20 cellular contexts compared by ENCODE assay signal in genomic region chr1:248890549-248891498, GRCh38. TPM values are rescaled to one million over a fixed set of nuclear protein-coding genes. Genes with fewer than 3 reads are reported as not detected.
DNase-seq lines count a peak whose midpoint lies in the region; ATAC-seq, FAIRE-seq and TF ChIP-seq lines count a peak whose summit lies in the region.
"Had no signal": no experiment of that assay in that cellular context is flagged by ENCODE, and none has a peak within 500 bp of the region (broad histone marks: within the 10 kb centered on the region; RNA-seq: fewer than 3 reads in every experiment).

No MANE protein-coding gene starts in this region.

- RAD21 ChIA-PET in GM12878 (lab: Charles Lee; ENCODE audit: unreplicated experiment) = no interaction called here

- peak; percentile 89 for FAIRE-seq in HTR-8/SVneo (lab: Jason Lieb, UNC)
- FAIRE-seq in GM12878 (lab: Jason Lieb, UNC) = no peak
- FAIRE-seq: A549, GM18507 had no signal

- POLR2A ChIA-PET in CD8-positive, alpha-beta memory T cell (lab: Charles Lee) = no interaction called here
- POLR2A ChIA-PET in GM12878 (lab: Charles Lee) = no interaction called here

- SMC1A ChIA-PET in GM12878 (lab: Charles Lee; ENCODE audit: uncharacterized antibody, unreplicated experiment) = no interaction called here

- H3K9ac ChIP-seq in GM12878 (ENCODE audit: control insufficient read depth, insufficient read depth, low read length) (no peak overlapping the region), neural progenitor cell (no peak overlapping the region)
- H3K9ac ChIP-seq: GM23248 had no signal

- in situ Hi-C loops in GM12878 (cut with MboI) = no loop called here

- no peaks in the 10 kb centered on the region for H4K20me1 ChIP-seq in GM12878 (ENCODE audit: control insufficient read depth, insufficient read depth)
- no peaks in the 10 kb centered on the region for H4K20me1 ChIP-seq in neural progenitor cell (ENCODE audit: low read depth)

- H3K36me3 Mint-ChIP-seq in CD8-positive, alpha-beta memory T cell = no peaks in the 10 kb centered on the region
- H3K36me3 Mint-ChIP-seq in neural progenitor cell = no peaks in the 10 kb centered on the region
- H3K36me3 Mint-ChIP-seq in T-helper 2 cell treated with Interferon-gamma antibody and Interleukin-4, amounts not matched to agents 5 μg/mL and 100 μg/mL, for 36 hours (ENCODE audit: low read depth) = no peaks in the 10 kb centered on the region

- no peaks in the 10 kb centered on the region for H3K4me1 Mint-ChIP-seq in CD8-positive, alpha-beta memory T cell
- H3K4me1 Mint-ChIP-seq in neural progenitor cell = peaks cover 20% of the 10 kb centered on the region
- no peaks in the 10 kb centered on the region for H3K4me1 Mint-ChIP-seq in T-helper 2 cell treated with Interferon-gamma antibody and Interleukin-4, amounts not matched to agents 5 μg/mL and 100 μg/mL, for 36 hours (ENCODE audit: low read depth)

- no TSS peak for BruUV-seq in GM12878 (replicated peaks; lab: Mats Ljungman, UMichigan)

- H3K4me3 ChIP-seq in CD8-positive, alpha-beta memory T cell (ENCODE audit: low read length) = no peak overlapping the region
- H3K4me3 ChIP-seq in GM12878 (no peak overlapping the region), neural progenitor cell (no peak overlapping the region)
- H3K4me3 ChIP-seq: A549, GM23248 had no signal

- H3K4me1 ChIP-seq in CD8-positive, alpha-beta memory T cell (ENCODE audit: insufficient read depth, low read length) = no peaks in the 10 kb centered on the region
- H3K4me1 ChIP-seq in GM12878 (ENCODE audit: control insufficient read depth, insufficient read depth, low read length) = no peaks in the 10 kb centered on the region
- H3K4me1 ChIP-seq in neural progenitor cell = peaks cover 21% of the 10 kb centered on the region
- H3K4me1 ChIP-seq: A549 had no signal

- no peaks in the 10 kb centered on the region for H3K36me3 ChIP-seq in CD8-positive, alpha-beta memory T cell (ENCODE audit: insufficient read depth, low read length)
- H3K36me3 ChIP-seq in GM12878 (ENCODE audit: control insufficient read depth in 2 of 2, insufficient read depth in 2 of 2, low read length in 1 of 2) (no peaks in the 10 kb centered on the region), neural progenitor cell (no peaks in the 10 kb centered on the region)

- no peak overlapping the region for H2AFZ ChIP-seq in GM12878 (ENCODE audit: control insufficient read depth, low read depth, low read length)
- no peak overlapping the region for H2AFZ ChIP-seq in neural progenitor cell (replicated peaks)
- H2AFZ ChIP-seq: GM23248 had no signal

- peaks cover 7 to 52% of the 10 kb centered on the region in 2 donors for H3K27me3 Mint-ChIP-seq in CD8-positive, alpha-beta memory T cell
- H3K27me3 Mint-ChIP-seq in neural progenitor cell (ENCODE audit: insufficient read depth, low read depth) = no peaks in the 10 kb centered on the region
- peaks cover 36% of the 10 kb centered on the region for H3K27me3 Mint-ChIP-seq in T-helper 2 cell treated with Interferon-gamma antibody and Interleukin-4, amounts not matched to agents 5 μg/mL and 100 μg/mL, for 36 hours (ENCODE audit: low read depth)

- H3F3A ChIP-seq in neural progenitor cell (ENCODE audit: low read depth) = peaks cover 17% of the 10 kb centered on the region

- H3K9me3 ChIP-seq in CD8-positive, alpha-beta memory T cell (ENCODE audit: low read length) = no peaks in the 10 kb centered on the region
- H3K9me3 ChIP-seq in GM12878 (replicated peaks; ENCODE audit: control insufficient read depth, insufficient read depth, low read length) (no peaks in the 10 kb centered on the region), neural progenitor cell (ENCODE audit: low read depth) (no peaks in the 10 kb centered on the region)
- H3K9me3 ChIP-seq: A549, Caco-2 had no signal

- no peak; the same call in 2 of the 3 replicates for ATAC-seq in GM12878

- no peaks in the 10 kb centered on the region for H3K9me3 Mint-ChIP-seq in CD8-positive, alpha-beta memory T cell
- no peaks in the 10 kb centered on the region for H3K9me3 Mint-ChIP-seq in neural progenitor cell
- no peaks in the 10 kb centered on the region for H3K9me3 Mint-ChIP-seq in T-helper 2 cell treated with Interferon-gamma antibody and Interleukin-4, amounts not matched to agents 5 μg/mL and 100 μg/mL, for 36 hours

- H3K27ac ChIP-seq in CD8-positive, alpha-beta memory T cell (ENCODE audit: low read depth, low read length) = peak overlapping the region; percentile 68
- H3K27ac ChIP-seq in GM12878 (ENCODE audit: control insufficient read depth, insufficient read depth) = no peak overlapping the region
- no peak overlapping the region for H3K27ac ChIP-seq in neural progenitor cell
- H3K27ac ChIP-seq: A549, C4-2B, GM23248 had no signal

- TF ChIP-seq EP300 in GM12878 (IDR thresholded peaks at IDR 0.05; ENCODE audit: borderline replicate concordance in 1 of 2, control insufficient read depth in 1 of 2, low read depth in 2 of 2, low read length in 2 of 2) = no peak

- H3K79me2 ChIP-seq in GM12878 (ENCODE audit: control insufficient read depth, insufficient read depth, low read length) (no peaks in the 10 kb centered on the region), neural progenitor cell (ENCODE audit: low read depth) (no peaks in the 10 kb centered on the region)

- CTCF ChIA-PET in CD8-positive, alpha-beta memory T cell (lab: Charles Lee) = no interaction called here
- CTCF ChIA-PET in GM12878 (lab: Yijun Ruan, JAX) = no interaction called here

- no peak for TF ChIP-seq RAD21 in GM12878 (IDR thresholded peaks at IDR 0.05; ENCODE audit: insufficient read depth, low read depth, low read length)

- H3K4me2 ChIP-seq in GM12878 (ENCODE audit: control insufficient read depth, insufficient read depth) = no peak overlapping the region
- no peak overlapping the region for H3K4me2 ChIP-seq in neural progenitor cell
- H3K4me2 ChIP-seq: A549 had no signal

- H3K4me3 Mint-ChIP-seq in CD8-positive, alpha-beta memory T cell = no peak overlapping the region
- H3K4me3 Mint-ChIP-seq in neural progenitor cell = peak overlapping the region; percentile 24
- no peak overlapping the region for H3K4me3 Mint-ChIP-seq in T-helper 2 cell treated with Interferon-gamma antibody and Interleukin-4, amounts not matched to agents 5 μg/mL and 100 μg/mL, for 36 hours

- H3K27me3 ChIP-seq in CD8-positive, alpha-beta memory T cell (ENCODE audit: insufficient read depth, low read length, poor library complexity, severe bottlenecking) = no peaks in the 10 kb centered on the region
- H3K27me3 ChIP-seq in GM12878 (replicated peaks in 1 of 2; ENCODE audit: control insufficient read depth in 2 of 2, insufficient read depth in 2 of 2, low read length in 1 of 2) = no peaks in the 10 kb centered on the region
- no peaks in the 10 kb centered on the region for H3K27me3 ChIP-seq in neural progenitor cell

- intact Hi-C loops in GM12878 (cut with micrococcal nuclease; ENCODE audit: unreplicated experiment) = no loop called here

- H3K27ac Mint-ChIP-seq in CD8-positive, alpha-beta memory T cell = peak overlapping the region in 1 of 8 donors; percentile 3
- no peak overlapping the region for H3K27ac Mint-ChIP-seq in neural progenitor cell
- H3K27ac Mint-ChIP-seq in T-helper 2 cell treated with Interferon-gamma antibody and Interleukin-4, amounts not matched to agents 5 μg/mL and 100 μg/mL, for 36 hours = no peak overlapping the region

- 38% methylated on average over 9 of the region's 9 CpGs for WGBS in GM12878 (ENCODE audit: insufficient coverage, insufficient replicate concordance, low lambda C conversion rate, missing lambda C conversion rate)

- no peak for DNase-seq in CD8-positive, alpha-beta memory T cell
- no peak for DNase-seq in HTR-8/SVneo (ENCODE audit: insufficient read length, low spot score)
- no peak for DNase-seq in GM12878 (ENCODE audit: low read depth, low spot score)
- no peak for DNase-seq in neural progenitor cell (ENCODE audit: low spot score)
- DNase-seq in DMS53 treated with DMSO at 0.1 percent for 48 hours (lab: John Stamatoyannopoulos, UW; ENCODE audit: unreplicated experiment) = no peak
- no peak for DNase-seq in ureter (ENCODE audit: low spot score)
- DNase-seq in T-helper 2 cell treated with Interferon-gamma antibody and Interleukin-4, amounts not matched to agents 5 μg/mL and 100 μg/mL, for 36 hours (ENCODE audit: low spot score) = no peak
- no peak for DNase-seq in NCI-H1105 treated with DMSO at 0.1 percent for 48 hours (lab: John Stamatoyannopoulos, UW)
- DNase-seq: Caco-2, DMS53, GM23248, Karpas-422, MM.1S, NCI-H1417 treated with DMSO at 0.1 percent for 48 hours, NCI-H1930, NCI-H526 treated with DMSO at 0.1 percent for 48 hours, RPMI8226 had no signal

- TF ChIP-seq CTCF in GM12878 (IDR thresholded peaks at IDR 0.05 in 2 of 3, conservative IDR thresholded peaks at IDR 0.05 in 1 of 3; ENCODE audit: control insufficient read depth in 2 of 3, extremely low read depth in 1 of 3, insufficient read depth in 1 of 3, low read depth in 3 of 3, low read length in 3 of 3) (no peak), neural progenitor cell (IDR thresholded peaks at IDR 0.05) (no peak)

- no peak for TF ChIP-seq POLR2A in GM12878 (IDR thresholded peaks at IDR 0.05; ENCODE audit: low read depth, low read length)

RNA-seq across cellular contexts. Expression of gene PGBD2, which starts 15.2 kb away (rescaled TPM):
- 1 to 10 TPM; 7.0 to 8.1 TPM for total RNA-seq in CD8-positive, alpha-beta memory T cell
- 13.7 TPM for polyA plus RNA-seq in CD8-positive, alpha-beta memory T cell
- 10.9 and 11.1 TPM in 2 replicates for total RNA-seq in GM12878 (2013; cell fraction: nucleolus; rRNA removed)
- 4.0 and 4.2 TPM in 2 replicates for total RNA-seq in GM12878 (2014; rRNA removed)
- total RNA-seq in GM12878 (2014; rRNA removed; fragmentation: Illumina TruSeq; extraction: Trizol) = 3.2 and 4.2 TPM in 2 replicates
- 4.3 and 4.4 TPM in 2 replicates for total RNA-seq in GM12878 (2021)
- polyA plus RNA-seq in GM12878 (2011; ENCODE audit: low read depth) = 2.5 TPM
- 10.3 and 10.5 TPM in 2 replicates for polyA plus RNA-seq in GM12878 (2011; rRNA removed)
- 6.4 and 6.7 TPM in 2 replicates for polyA plus RNA-seq in GM12878 (2011; cell fraction: cytosol; rRNA removed)
- 14.7 and 17.7 TPM in 2 replicates for polyA plus RNA-seq in GM12878 (2011; cell fraction: nucleus; rRNA removed)
- 2.1 and 2.5 TPM in 2 replicates for polyA plus RNA-seq in GM12878 (2012)
- 4.0 TPM in 2 replicates for polyA plus RNA-seq in GM12878 (2014; fragmentation: Illumina TruSeq; extraction: Trizol)
- polyA plus RNA-seq in GM12878 (2014; fragmentation: Nextera tagmentation; extraction: Ambion mirVana) = 1 to 10 TPM; 4.7 to 5.6 TPM
- polyA plus RNA-seq in GM12878 (2014; rRNA removed) = 4.0 and 5.6 TPM in 2 replicates
- polyA plus RNA-seq in GM12878 (2016; fragmentation: Nextera tagmentation; extraction: Ambion mirVana) = 1 to 10 TPM; 6.5 to 6.9 TPM
- polyA minus RNA-seq in GM12878 (2011; rRNA and poly(A)+ RNA removed) = 10.7 and 16.9 TPM in 2 replicates
- 2.9 and 6.7 TPM in 2 replicates for polyA minus RNA-seq in GM12878 (2011; cell fraction: cytosol; rRNA and poly(A)+ RNA removed)
- 3.4 and 6.4 TPM in 2 replicates for polyA minus RNA-seq in GM12878 (2011; cell fraction: nucleus; rRNA and poly(A)+ RNA removed)
- 7.9 and 11.2 TPM in 2 replicates for total RNA-seq in neural progenitor cell (ENCODE audit: low replicate concordance)
- 13.1 TPM for total RNA-seq in ureter

RNA-seq across cellular contexts. Expression of gene ZNF692, which starts 31.9 kb away (rescaled TPM):
- 10 to 100 TPM; 56.0 to 58.7 TPM for total RNA-seq in CD8-positive, alpha-beta memory T cell
- 9.6 TPM for polyA plus RNA-seq in CD8-positive, alpha-beta memory T cell
- 143 and 171 TPM in 2 replicates for total RNA-seq in GM12878 (2013; cell fraction: nucleolus; rRNA removed)
- total RNA-seq in GM12878 (2014; rRNA removed) (31.7 and 33.0 TPM in 2 replicates), GM12878 (2014; rRNA removed; fragmentation: Illumina TruSeq; extraction: Trizol) (19.5 and 20.6 TPM in 2 replicates), GM12878 (2021) (41.3 and 45.3 TPM in 2 replicates), neural progenitor cell (ENCODE audit: low replicate concordance) (37.8 and 84.9 TPM in 2 replicates), ureter (71.0 TPM)
- polyA plus RNA-seq in GM12878 (2011; ENCODE audit: low read depth) = 16.5 TPM
- polyA plus RNA-seq in GM12878 (2011; rRNA removed) (39.8 and 56.1 TPM in 2 replicates), GM12878 (2014; fragmentation: Illumina TruSeq; extraction: Trizol) (20.1 and 28.9 TPM in 2 replicates), GM12878 (2014; fragmentation: Nextera tagmentation; extraction: Ambion mirVana) (10 to 100 TPM in 1 of 2 experiments, 1 to 10 TPM in 1; 5.3 to 18.5 TPM), GM12878 (2014; rRNA removed) (76.6 and 85.1 TPM in 2 replicates), GM12878 (2016; fragmentation: Nextera tagmentation; extraction: Ambion mirVana) (10 to 100 TPM; 40.8 to 41.6 TPM)
- 67.6 and 94.1 TPM in 2 replicates for polyA plus RNA-seq in GM12878 (2011; cell fraction: cytosol; rRNA removed)
- polyA plus RNA-seq in GM12878 (2011; cell fraction: nucleus; rRNA removed) = 705 and 770 TPM in 2 replicates
- polyA plus RNA-seq in GM12878 (2012) = 30.1 and 49.9 TPM in 2 replicates
- 14.0 and 24.7 TPM in 2 replicates for polyA minus RNA-seq in GM12878 (2011; rRNA and poly(A)+ RNA removed)
- 11.0 and 11.6 TPM in 2 replicates for polyA minus RNA-seq in GM12878 (2011; cell fraction: cytosol; rRNA and poly(A)+ RNA removed)
- polyA minus RNA-seq in GM12878 (2011; cell fraction: nucleus; rRNA and poly(A)+ RNA removed) = 50.4 and 75.1 TPM in 2 replicates

RNA-seq across cellular contexts. Expression of gene ZNF672, which starts 52.8 kb away (rescaled TPM):
- total RNA-seq in CD8-positive, alpha-beta memory T cell = 10 to 100 TPM; 52.1 to 55.2 TPM
- 29.6 TPM for polyA plus RNA-seq in CD8-positive, alpha-beta memory T cell
- 39.8 and 45.8 TPM in 2 replicates for total RNA-seq in GM12878 (2013; cell fraction: nucleolus; rRNA removed)
- total RNA-seq in GM12878 (2014; rRNA removed) (37.9 and 43.5 TPM in 2 replicates), GM12878 (2014; rRNA removed; fragmentation: Illumina TruSeq; extraction: Trizol) (13.9 and 14.1 TPM in 2 replicates), GM12878 (2021) (48.6 and 51.3 TPM in 2 replicates), neural progenitor cell (ENCODE audit: low replicate concordance) (16.9 and 35.5 TPM in 2 replicates), ureter (30.1 TPM)
- 14.2 TPM for polyA plus RNA-seq in GM12878 (2011; ENCODE audit: low read depth)
- polyA plus RNA-seq in GM12878 (2011; rRNA removed) (33.7 and 48.7 TPM in 2 replicates), GM12878 (2014; fragmentation: Illumina TruSeq; extraction: Trizol) (13.6 and 17.2 TPM in 2 replicates), GM12878 (2014; fragmentation: Nextera tagmentation; extraction: Ambion mirVana) (1 to 10 TPM; 2.9 to 5.2 TPM), GM12878 (2014; rRNA removed) (39.4 and 45.6 TPM in 2 replicates), GM12878 (2016; fragmentation: Nextera tagmentation; extraction: Ambion mirVana) (10 to 100 TPM; 40.2 to 41.7 TPM)
- 66.9 and 77.2 TPM in 2 replicates for polyA plus RNA-seq in GM12878 (2011; cell fraction: cytosol; rRNA removed)
- polyA plus RNA-seq in GM12878 (2011; cell fraction: nucleus; rRNA removed) = 66.8 and 67.5 TPM in 2 replicates
- polyA plus RNA-seq in GM12878 (2012) = 20.5 and 27.5 TPM in 2 replicates
- polyA minus RNA-seq in GM12878 (2011; rRNA and poly(A)+ RNA removed) = 54.7 and 63.1 TPM in 2 replicates
- 24.5 and 27.1 TPM in 2 replicates for polyA minus RNA-seq in GM12878 (2011; cell fraction: cytosol; rRNA and poly(A)+ RNA removed)
- polyA minus RNA-seq in GM12878 (2011; cell fraction: nucleus; rRNA and poly(A)+ RNA removed) = 27.1 and 47.3 TPM in 2 replicates
